9 cellular contexts compared by ENCODE assay signal in genomic region chr1:15757575-15758401, GRCh38. TPM values are rescaled to one million over a fixed set of nuclear protein-coding genes. Genes with fewer than 3 reads are reported as not detected.
DNase-seq lines count a peak whose midpoint lies in the region; ATAC-seq, FAIRE-seq and TF ChIP-seq lines count a peak whose summit lies in the region.
"Had no signal": no experiment of that assay in that cellular context is flagged by ENCODE, and none has a peak within 500 bp of the region (broad histone marks: within the 10 kb centered on the region; RNA-seq: fewer than 3 reads in every experiment).

No MANE protein-coding gene starts in this region.

- ATAC-seq in WTC11 (peak; percentile 28), left ventricle myocardium superior (peak; percentile 3)

- H3K36me3 Mint-ChIP-seq in WTC11 = peaks cover 5% of the 10 kb centered on the region

- H3K4me1 Mint-ChIP-seq in WTC11 = peaks cover 45% of the 10 kb centered on the region

- H3K9me3 Mint-ChIP-seq in WTC11 = 0 out of 2 replicates have a peak, but pooled peaks cover 3% of the 10 kb centered on the region

- H3K4me3 ChIP-seq in H7 (ENCODE audit: insufficient read depth, low read depth, low read length) (peak overlapping the region; percentile 57), retinal pigment epithelial cell (ENCODE audit: low read length) (peak overlapping the region; percentile 73)

- no peak for TF ChIP-seq CTCF in WTC11 (IDR thresholded peaks at IDR 0.05)
- no peak for TF ChIP-seq CTCF in retinal pigment epithelial cell (conservative IDR thresholded peaks at IDR 0.05; ENCODE audit: low read depth, low read length)

- H3K27me3 ChIP-seq in H7 (ENCODE audit: control insufficient read depth, insufficient read depth, low read length) = no peaks in the 10 kb centered on the region; the same call in 1 of the 2 replicates

- intact Hi-C loops in left ventricle myocardium superior (cut with micrococcal nuclease) = no loop called here

- POLR2A ChIA-PET in WTC11 (lab: Charles Lee) = interaction anchor here (0.6 to 1.3 kb wide), 4 partner anchors 11 to 271 kb away, joined by 3 to 4 read pairs (median 3); no protein-coding TSS in a partner anchor

- no peaks in the 10 kb centered on the region; the same call in 1 of the 2 replicates for H3K36me3 ChIP-seq in H7 (replicated peaks; ENCODE audit: control insufficient read depth, insufficient read depth, low read length)

- peak overlapping the region; percentile 64 for H3K27ac Mint-ChIP-seq in WTC11

- peak; percentile 89 for DNase-seq in H7
- peak; percentile 61 for DNase-seq in WTC11 (ENCODE audit: low spot score)
- DNase-seq in left ventricle myocardium superior = no peak
- DNase-seq in retinal pigment epithelial cell (ENCODE audit: low read depth) = no peak
- no peak for DNase-seq in GM12891 (ENCODE audit: insufficient read length, low spot score)
- no peak for DNase-seq in RKO (ENCODE audit: low spot score)
- no peak for DNase-seq in HTR-8/SVneo (ENCODE audit: insufficient read length, low spot score)
- no peak for DNase-seq in LoVo (ENCODE audit: low spot score)

- no peaks in the 10 kb centered on the region for H3K27me3 Mint-ChIP-seq in WTC11 (ENCODE audit: low read depth)

- peak overlapping the region; percentile 79 for H3K4me3 Mint-ChIP-seq in WTC11

- no peak for TF ChIP-seq POLR2A in GM12891 (IDR thresholded peaks at IDR 0.05; ENCODE audit: low read depth, low read length)

- FAIRE-seq in GM12891 (lab: Jason Lieb, UNC) = no peak
- FAIRE-seq in HTR-8/SVneo (lab: Jason Lieb, UNC) = no peak

- CTCF ChIA-PET in WTC11 (lab: Charles Lee) = interaction anchor here (1.0 to 5.2 kb wide), 4 partner anchors 17 to 154 kb away, joined by 3 to 51 read pairs (median 8); partner anchors contain the start of gene TMEM82

TF ChIP-seq in WTC11, 78 proteins besides CTCF, POLR2A, EP300 and RAD21 (continues in another document):
- TF ChIP-seq ATF6 (CRISPR knock-in tag; IDR thresholded peaks at IDR 0.05) (no peak), TP53 (CRISPR knock-in tag; IDR thresholded peaks at IDR 0.05) (no peak), HMGA2 (CRISPR knock-in tag; IDR thresholded peaks at IDR 0.05) (0 out of 2 replicates have a peak, but pooled peaks have one; percentile 11), NFE2L1 (CRISPR knock-in tag; IDR thresholded peaks at IDR 0.05) (no peak), TCF7 (CRISPR knock-in tag; IDR thresholded peaks at IDR 0.05; ENCODE audit: low read depth) (no peak), ZNF425 (CRISPR knock-in tag; conservative IDR thresholded peaks at IDR 0.05) (no peak)

TF ChIP-seq in GM12891, 5 proteins besides CTCF, POLR2A, EP300 and RAD21:
- TF ChIP-seq TAF1 (IDR thresholded peaks at IDR 0.05; ENCODE audit: low read depth, low read length) (no peak), POLR2AphosphoS5 (IDR thresholded peaks at IDR 0.05; ENCODE audit: low read depth, low read length) (no peak), POU2F2 (IDR thresholded peaks at IDR 0.05; ENCODE audit: low read depth, low read length) (no peak), SPI1 (IDR thresholded peaks at IDR 0.05; ENCODE audit: low read depth, low read length) (no peak), PAX5 (IDR thresholded peaks at IDR 0.05; ENCODE audit: insufficient read depth, low read length, severe bottlenecking) (no peak)

RNA-seq across cellular contexts. Expression of gene FBLIM1, which starts 0.8 kb away (rescaled TPM):
- total RNA-seq in H7 (2014; rRNA removed; shearing (Covaris generic)) = 91.0 and 95.6 TPM in 2 replicates
- total RNA-seq in WTC11 (2021) (70.9 to 78.3 TPM (median 76.6 TPM) in 3 replicates), left ventricle myocardium superior (100 TPM)
- polyA plus RNA-seq in GM12891 (2012; ENCODE audit: low read depth, missing spikeins) = not detected
- total RNA-seq: activated CD8-positive, alpha-beta memory T cell treated with anti-CD3 and anti-CD28 coated beads for 36 hours had no signal

RNA-seq across cellular contexts. Expression of gene TMEM82, which starts 15.5 kb away (rescaled TPM):
- 1.00 and 2.2 TPM in 2 replicates for total RNA-seq in H7 (2014; rRNA removed; shearing (Covaris generic))
- total RNA-seq in WTC11 (2021) = 0.48 to 1.4 TPM (median 0.94 TPM) in 3 replicates
- total RNA-seq in left ventricle myocardium superior = not detected
- polyA plus RNA-seq in GM12891 (2012; ENCODE audit: low read depth, missing spikeins) = not detected
- total RNA-seq: activated CD8-positive, alpha-beta memory T cell treated with anti-CD3 and anti-CD28 coated beads for 36 hours had no signal

RNA-seq across cellular contexts. Expression of gene SLC25A34, which starts 21.7 kb away (rescaled TPM):
- total RNA-seq in H7 (2014; rRNA removed; shearing (Covaris generic)) = 0.70 and 1.7 TPM in 2 replicates
- 0.82 to 2.0 TPM (median 1.1 TPM) in 3 replicates for total RNA-seq in WTC11 (2021)
- 52.8 TPM for total RNA-seq in left ventricle myocardium superior
- polyA plus RNA-seq in GM12891 (2012; ENCODE audit: low read depth, missing spikeins) = 0.42 TPM

RNA-seq across cellular contexts. Expression of gene UQCRHL, which starts 49.7 kb away (rescaled TPM):
- 9.3 and 14.5 TPM in 2 replicates for total RNA-seq in H7 (2014; rRNA removed; shearing (Covaris generic))
- 2.6 to 3.8 TPM (median 2.7 TPM) in 3 replicates for total RNA-seq in WTC11 (2021)
- total RNA-seq in left ventricle myocardium superior = 6.0 TPM
- 4.2 TPM for polyA plus RNA-seq in GM12891 (2012; ENCODE audit: low read depth, missing spikeins)

Comparison
In these comparisons a context has a peak if more than half of its experiments do, and no peak if none do; other contexts are left out.
1. DNase-seq: peak in H7 (single experiment) and WTC11 (single experiment); none in left ventricle myocardium superior (single experiment), retinal pigment epithelial cell (single experiment), GM12891 (single experiment), RKO (single experiment), HTR-8/SVneo (single experiment) and LoVo (single experiment).
2. RNA of gene SLC25A34, which starts 21.7 kb away (total RNA-seq): 52.8 TPM in left ventricle myocardium superior (single experiment); 0.70 to 1.7 TPM in H7 and 0.82 to 2.0 TPM in WTC11; every median in the first group is over 10 times any median in the second.